14 cellular contexts compared by ENCODE assay signal in genomic region chr11:111336582-111337256, GRCh38.
DNase-seq lines count a peak whose midpoint lies in the region; ATAC-seq and TF ChIP-seq lines count a peak whose summit lies in the region.
"Had no signal": no experiment of that assay in that cellular context is flagged by ENCODE, and none has a peak within 500 bp of the region (broad histone marks: within the 10 kb centered on the region; RNA-seq: fewer than 3 reads in every experiment).

No MANE protein-coding gene starts in this region.

- H3K9me3 ChIP-seq in HEK293 (ENCODE audit: control insufficient read depth, insufficient read depth, low read depth, low read length) = no peaks in the 10 kb centered on the region

- H3K4me3 ChIP-seq in AG09309 (ENCODE audit: control insufficient read depth, low read depth, low read length) (no peak overlapping the region), HEK293 (ENCODE audit: low read depth, low read length) (no peak overlapping the region), foreskin fibroblast (ENCODE audit: low read depth in 1 of 2, low read length in 2 of 2) (no peak overlapping the region)
- H3K4me3 ChIP-seq: BLaER1, smooth muscle cell had no signal

- POLR2A ChIA-PET in HEK293 (lab: Yijun Ruan, JAX) = interaction anchor here (0.6 kb wide), 1 partner anchor 14 kb away, joined by 4 read pairs; no protein-coding TSS in a partner anchor

- DNase-seq in AG09309 (ENCODE audit: low read depth) (peak; percentile 94), foreskin fibroblast (peak; percentile 62 to 90), NCI-H510A (lab: John Stamatoyannopoulos, UW) (no peak), RPMI8226 (no peak)
- DNase-seq: activated CD8-positive, alpha-beta memory T cell treated with anti-CD3 and anti-CD28 coated beads, Interleukin-2, amount 10 ng/mL, durations not matched to agents 7 days and 5 days; amygdala; naive thymus-derived CD8-positive, alpha-beta T cell; NCI-H1694 treated with DMSO at 0.1 percent for 48 hours had no signal

- no peak for TF ChIP-seq CTCF in AG09309 (IDR thresholded peaks at IDR 0.05; ENCODE audit: control insufficient read depth, insufficient read depth, low read depth, low read length, missing control alignments)
- TF ChIP-seq CTCF in HEK293 (tag by site-specific recombination; IDR thresholded peaks at IDR 0.05) = no peak
- no peak for TF ChIP-seq CTCF in VCaP (conservative IDR thresholded peaks at IDR 0.05)
- TF ChIP-seq CTCF in foreskin fibroblast (IDR thresholded peaks at IDR 0.05; ENCODE audit: low read depth, low read length) = no peak

- no peaks in the 10 kb centered on the region for H3K36me3 ChIP-seq in HEK293 (ENCODE audit: control insufficient read depth in 2 of 2, insufficient read depth in 1 of 2, low read length in 2 of 2)

- H3K27ac ChIP-seq in HEK293 (ENCODE audit: extremely low read depth, low read depth, low read length) (no peak overlapping the region), VCaP (peak overlapping the region; percentile 99)
- H3K27ac ChIP-seq: BLaER1 had no signal

- ATAC-seq in HG02884 (IDR thresholded peaks at IDR 0.05; ENCODE audit: unreplicated experiment) = no peak
- no peak for ATAC-seq in GM21367 (IDR thresholded peaks at IDR 0.05; ENCODE audit: unreplicated experiment)
- ATAC-seq: activated CD8-positive, alpha-beta memory T cell treated with anti-CD3 and anti-CD28 coated beads, Interleukin-2, amount 10 ng/mL, durations not matched to agents 7 days and 5 days; naive thymus-derived CD8-positive, alpha-beta T cell had no signal

- CTCF ChIA-PET in HEK293 (lab: Yijun Ruan, JAX) = no interaction called here

- peaks cover 4% of the 10 kb centered on the region; the same call in 1 of the 2 replicates for H3K4me1 ChIP-seq in HEK293 (ENCODE audit: control insufficient read depth, insufficient read depth, low read length)

TF ChIP-seq in HEK293, 187 proteins besides CTCF, POLR2A, EP300 and RAD21 (continues in another document):
- TF ChIP-seq ZNF2 (tag by site-specific recombination; IDR thresholded peaks at IDR 0.05) (no peak), ZNF23 (tag by site-specific recombination; IDR thresholded peaks at IDR 0.05; ENCODE audit: borderline replicate concordance) (no peak), ZNF561 (tag by site-specific recombination; IDR thresholded peaks at IDR 0.05; ENCODE audit: borderline replicate concordance) (no peak; the same call in 1 of the 2 replicates), ZNF202 (tag by site-specific recombination; IDR thresholded peaks at IDR 0.05; ENCODE audit: borderline replicate concordance) (no peak), KLF7 (tag by site-specific recombination; IDR thresholded peaks at IDR 0.05; ENCODE audit: borderline replicate concordance) (no peak), ZBTB6 (tag by site-specific recombination; IDR thresholded peaks at IDR 0.05) (peak; percentile 78; the same call in 1 of the 2 replicates), ZEB2 (tag by site-specific recombination; IDR thresholded peaks at IDR 0.05) (0 out of 2 replicates have a peak, but pooled peaks have one; percentile 17), ZNF157 (tag by site-specific recombination; IDR thresholded peaks at IDR 0.05) (no peak), PRDM4 (tag by site-specific recombination; IDR thresholded peaks at IDR 0.05) (no peak), ZNF416 (tag by site-specific recombination; IDR thresholded peaks at IDR 0.05) (no peak), ZNF211 (tag by site-specific recombination; IDR thresholded peaks at IDR 0.05; ENCODE audit: low read depth) (no peak), ZNF404 (tag by site-specific recombination; IDR thresholded peaks at IDR 0.05) (no peak), ZBTB49 (tag by site-specific recombination; IDR thresholded peaks at IDR 0.05; ENCODE audit: low read depth) (no peak), ZNF830 (tag by site-specific recombination; IDR thresholded peaks at IDR 0.05; ENCODE audit: low read depth) (no peak), ZNF521 (tag by site-specific recombination; IDR thresholded peaks at IDR 0.05) (no peak), HOXC10 (CRISPR knock-in tag; IDR thresholded peaks at IDR 0.05) (no peak), ZNF292 (tag by site-specific recombination; IDR thresholded peaks at IDR 0.05; ENCODE audit: borderline replicate concordance, low read depth) (no peak), AEBP2 (tag by site-specific recombination; IDR thresholded peaks at IDR 0.05; ENCODE audit: borderline replicate concordance) (no peak), ZNF549 (tag by site-specific recombination; IDR thresholded peaks at IDR 0.05) (no peak), ZBTB48 (tag by site-specific recombination; IDR thresholded peaks at IDR 0.05) (peak; percentile 55; the same call in 1 of the 2 replicates), ZNF473 (tag by site-specific recombination; IDR thresholded peaks at IDR 0.05) (no peak), ZNF585B (tag by site-specific recombination; IDR thresholded peaks at IDR 0.05) (no peak), ZNF248 (tag by site-specific recombination; IDR thresholded peaks at IDR 0.05) (no peak), HOXD13 (CRISPR knock-in tag; IDR thresholded peaks at IDR 0.05; ENCODE audit: borderline replicate concordance) (no peak), SP7 (tag by site-specific recombination; IDR thresholded peaks at IDR 0.05) (no peak), ZSCAN4 (tag by site-specific recombination; IDR thresholded peaks at IDR 0.05) (no peak), ZBTB7A (tag by site-specific recombination; IDR thresholded peaks at IDR 0.05; ENCODE audit: low read depth) (no peak)

Comparison
In these comparisons a context has a peak if more than half of its experiments do, and no peak if none do; other contexts are left out.
1. DNase-seq: peak in AG09309 (single experiment) and foreskin fibroblast (2 of 2); none in NCI-H510A (single experiment) and RPMI8226 (single experiment).